Comparison of ENCODE assay signal across 17 cellular contexts in the genomic region with DNA sequence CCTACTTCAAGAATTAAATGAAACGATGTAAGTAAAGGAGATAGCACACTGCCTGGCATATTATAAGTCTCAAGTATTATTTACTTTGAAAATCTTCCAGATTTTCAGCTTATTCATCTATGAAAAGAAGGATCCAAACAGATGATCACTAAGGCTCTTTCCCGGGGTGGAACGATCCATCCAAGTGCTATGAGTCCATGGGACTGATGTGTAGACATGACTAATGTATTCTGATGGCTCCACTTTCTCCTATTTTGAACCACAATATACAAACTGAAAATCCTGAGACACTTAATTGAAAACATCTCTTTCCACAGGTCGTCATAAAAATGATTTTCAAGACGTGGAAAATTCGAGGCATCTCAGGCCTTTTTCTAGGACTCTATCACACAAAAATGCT. TPM values are rescaled to one million over a fixed set of nuclear protein-coding genes. Genes with fewer than 3 reads are reported as not detected.
"Had no signal": no experiment of that assay in that cellular context is flagged by ENCODE, and none has a peak within 500 bp of the region (broad histone marks: within the 10 kb centered on the region; RNA-seq: fewer than 3 reads in every experiment).

No MANE protein-coding gene starts in this region.

- H3K4me3 ChIP-seq: left ventricle myocardium inferior, mucosa of descending colon, sigmoid colon, stomach, thoracic aorta, upper lobe of right lung had no signal

- H3K36me3 ChIP-seq: left ventricle myocardium inferior, sigmoid colon, stomach, thoracic aorta, upper lobe of right lung had no signal

- H2AFZ ChIP-seq: parathyroid adenoma had no signal

- H3K9me3 ChIP-seq: left ventricle myocardium inferior, mucosa of descending colon, sigmoid colon, stomach, thoracic aorta, upper lobe of right lung had no signal

- H3K9ac ChIP-seq: parathyroid adenoma had no signal

- H3K4me1 ChIP-seq: parathyroid adenoma, sigmoid colon, stomach, upper lobe of right lung had no signal

- H3K27ac ChIP-seq: epithelial cell of prostate, left ventricle myocardium inferior, parathyroid adenoma, sigmoid colon, stomach, thoracic aorta, upper lobe of right lung had no signal

- ATAC-seq: activated T-helper 17 cell treated with anti-CD3 and anti-CD28 coated beads, Interleukin-2, amount 50 U/mL, for 72 hours; mucosa of descending colon; naive thymus-derived CD4-positive, alpha-beta T cell had no signal

- H3K27me3 ChIP-seq: sigmoid colon, stomach, upper lobe of right lung had no signal

- DNase-seq: activated CD4-positive, alpha-beta T cell treated with anti-CD3 and anti-CD28 coated beads, Interleukin-2, amount 50 U/mL, for 48 hours; activated naive CD4-positive, alpha-beta T cell treated with Interleukin-2 at 50 U/mL for 16 hours; aorta; hypothalamus; kidney; left ventricle myocardium inferior; mucosa of descending colon; naive thymus-derived CD4-positive, alpha-beta T cell; sigmoid colon; stimulated activated CD4-positive, alpha-beta T cell treated with anti-CD3 and anti-CD28 coated beads, Interleukin-1b, Interleukin-23, amount 100 ng/mL, for 48 hours; stomach; upper lobe of right lung had no signal

RNA-seq across cellular contexts. Expression of a gene that starts 33.4 kb away (rescaled TPM):
- total RNA-seq: activated T-helper 17 cell treated with anti-CD3 and anti-CD28 coated beads, Interleukin-2, amount 50 U/mL, for 72 hours; aorta; bronchial epithelial cell; left ventricle myocardium inferior; mucosa of descending colon; naive thymus-derived CD4-positive, alpha-beta T cell; sigmoid colon; stomach; thoracic aorta; upper lobe of right lung had no signal
- polyA plus RNA-seq: aorta, stomach had no signal
